Comparison of ENCODE assay signal across 1 cellular context in genomic region chr17:39174907-39175694, GRCh38.
TF ChIP-seq lines count a peak whose summit lies in the region.

No MANE protein-coding gene starts in this region.

TF ChIP-seq in H1, 55 proteins besides CTCF, POLR2A, EP300 and RAD21:
- TF ChIP-seq MAFK (IDR thresholded peaks at IDR 0.05; ENCODE audit: low read depth, low read length) = no peak
- TF ChIP-seq JUND (IDR thresholded peaks at IDR 0.05; ENCODE audit: low read length) = peak; percentile 38; the same call in 1 of the 2 replicates
- no peak for TF ChIP-seq SIRT6 (IDR thresholded peaks at IDR 0.05; ENCODE audit: low read length)
- TF ChIP-seq SP4 (IDR thresholded peaks at IDR 0.05; ENCODE audit: low read length) = 0 out of 2 replicates have a peak, but pooled peaks have one; percentile 42
- TF ChIP-seq POU5F1 (IDR thresholded peaks at IDR 0.05; ENCODE audit: low read depth, low read length) = no peak
- 0 out of 4 replicates have a peak, but pooled peaks of 1 of the 2 experiments have one; percentile 57 for TF ChIP-seq SIN3A (conservative IDR thresholded peaks at IDR 0.05 in 1 of 2, IDR thresholded peaks at IDR 0.05 in 1 of 2; ENCODE audit: low read depth in 1 of 2, low read length in 2 of 2)
- TF ChIP-seq SIX5 (IDR thresholded peaks at IDR 0.05; ENCODE audit: low read depth, low read length) = no peak
- no peak; the same call in 1 of the 2 replicates for TF ChIP-seq TEAD4 (IDR thresholded peaks at IDR 0.05; ENCODE audit: low read depth, low read length)
- TF ChIP-seq RFX5 (IDR thresholded peaks at IDR 0.05; ENCODE audit: borderline replicate concordance, low read depth, low read length) = no peak
- TF ChIP-seq TAF1 (IDR thresholded peaks at IDR 0.05; ENCODE audit: low read depth, low read length) = no peak
- TF ChIP-seq, protein P1, sequence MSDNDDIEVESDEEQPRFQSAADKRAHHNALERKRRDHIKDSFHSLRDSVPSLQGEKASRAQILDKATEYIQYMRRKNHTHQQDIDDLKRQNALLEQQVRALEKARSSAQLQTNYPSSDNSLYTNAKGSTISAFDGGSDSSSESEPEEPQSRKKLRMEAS (IDR thresholded peaks at IDR 0.05) = 0 out of 2 replicates have a peak, but pooled peaks have one; percentile 29
- TF ChIP-seq CEBPB (IDR thresholded peaks at IDR 0.05; ENCODE audit: low read depth, low read length) = no peak
- no peak for TF ChIP-seq EZH2 (IDR thresholded peaks at IDR 0.05; ENCODE audit: low read depth, low read length, severe bottlenecking)
- TF ChIP-seq TBP (IDR thresholded peaks at IDR 0.05; ENCODE audit: low read depth, low read length) = no peak; the same call in 1 of the 2 replicates
- TF ChIP-seq KDM5A (IDR thresholded peaks at IDR 0.05; ENCODE audit: low read length) = no peak
- 0 out of 2 replicates have a peak, but pooled peaks have one; percentile 15 for TF ChIP-seq CREB1 (IDR thresholded peaks at IDR 0.05)
- 0 out of 2 replicates have a peak, but pooled peaks have one; percentile 6 for TF ChIP-seq CHD2 (IDR thresholded peaks at IDR 0.05; ENCODE audit: low read length)
- no peak for TF ChIP-seq NRF1 (IDR thresholded peaks at IDR 0.05; ENCODE audit: low read depth, low read length)
- TF ChIP-seq, protein P2, sequence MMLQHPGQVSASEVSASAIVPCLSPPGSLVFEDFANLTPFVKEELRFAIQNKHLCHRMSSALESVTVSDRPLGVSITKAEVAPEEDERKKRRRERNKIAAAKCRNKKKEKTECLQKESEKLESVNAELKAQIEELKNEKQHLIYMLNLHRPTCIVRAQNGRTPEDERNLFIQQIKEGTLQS (IDR thresholded peaks at IDR 0.05; ENCODE audit: insufficient read depth, low read depth, low read length) = no peak
- no peak for TF ChIP-seq BACH1 (IDR thresholded peaks at IDR 0.05; ENCODE audit: low read length)
- no peak for TF ChIP-seq TCF12 (IDR thresholded peaks at IDR 0.05; ENCODE audit: low read depth, low read length)
- no peak for TF ChIP-seq USF2 (IDR thresholded peaks at IDR 0.05; ENCODE audit: low read length)
- peak; percentile 59; the same call in 1 of the 2 replicates for TF ChIP-seq POLR2AphosphoS5 (IDR thresholded peaks at IDR 0.05; ENCODE audit: low read depth, low read length)
